In genomic region chr15:49229922-49230321, GRCh38 we compare ENCODE assay signal across 23 cellular contexts.
"Had no signal": no experiment of that assay in that cellular context is flagged by ENCODE, and none has a peak within 500 bp of the region (broad histone marks: within the 10 kb centered on the region; RNA-seq: fewer than 3 reads in every experiment).

No MANE protein-coding gene starts in this region.

- H3K27me3 Mint-ChIP-seq: T-cell had no signal

- DNase-seq: IMR-90, NCI-H1092, NCI-H1105 treated with DMSO at 0.1 percent for 48 hours, NCI-H1417 treated with DMSO at 0.1 percent for 48 hours, NCI-H146, NCI-H1694 treated with DMSO at 0.1 percent for 48 hours, NCI-H1930, NCI-H2081 treated with DMSO at 0.1 percent for 48 hours, NCI-H2171, NCI-H226, NCI-H446, NCI-H510A, NCI-H524 treated with DMSO at 0.1 percent for 48 hours, NCI-H69, NCI-H774, RPMI8226, SHP77, SK-N-SH, SW 1271, T-cell had no signal

- H3K4me3 ChIP-seq: K562 had no signal

- H3K9ac ChIP-seq: SK-N-SH had no signal

- FAIRE-seq: HepG2, K562, RCC 7860 had no signal

- H3K27ac Mint-ChIP-seq: T-cell had no signal

- H3K4me3 Mint-ChIP-seq: T-cell had no signal

- H3K4me2 ChIP-seq: SK-N-SH had no signal

- ATAC-seq: K562, T-cell had no signal
